In genomic region chr6:36766649-36766945, GRCh38 we compare ENCODE assay signal across 7 cellular contexts.
"Had no signal": no experiment of that assay in that cellular context is flagged by ENCODE, and none has a peak within 500 bp of the region (broad histone marks: within the 10 kb centered on the region; RNA-seq: fewer than 3 reads in every experiment).

No MANE protein-coding gene starts in this region.

- H3K9me3 ChIP-seq: adrenal gland, colonic mucosa, neutrophil, tibial artery, uterus had no signal

- H3K4me3 ChIP-seq: adrenal gland, colonic mucosa, tibial artery, uterus had no signal

- H3K4me3 Mint-ChIP-seq: activated CD8-positive, alpha-beta T cell treated with anti-CD3 and anti-CD28 coated beads for 36 hours had no signal

- H3K27me3 Mint-ChIP-seq: activated CD8-positive, alpha-beta T cell treated with anti-CD3 and anti-CD28 coated beads for 36 hours had no signal

- H3K36me3 ChIP-seq: adrenal gland, colonic mucosa, neutrophil, tibial artery, uterus had no signal

- H3K4me1 ChIP-seq: colonic mucosa had no signal

- H3K27me3 ChIP-seq: adrenal gland, colonic mucosa, foreskin keratinocyte, neutrophil, tibial artery, uterus had no signal

- H3K27ac Mint-ChIP-seq: activated CD8-positive, alpha-beta T cell treated with anti-CD3 and anti-CD28 coated beads for 36 hours had no signal

- H3K27ac ChIP-seq: adrenal gland, colonic mucosa, foreskin keratinocyte, neutrophil, tibial artery had no signal

- H3K9me3 Mint-ChIP-seq: activated CD8-positive, alpha-beta T cell treated with anti-CD3 and anti-CD28 coated beads for 36 hours had no signal
